ENCODE assay signal across 9 cellular contexts in genomic region chr11:59756845-59757244, GRCh38. TPM values are rescaled to one million over a fixed set of nuclear protein-coding genes. Genes with fewer than 3 reads are reported as not detected.
DNase-seq lines count a peak whose midpoint lies in the region; ATAC-seq and TF ChIP-seq lines count a peak whose summit lies in the region.
"Had no signal": no experiment of that assay in that cellular context is flagged by ENCODE, and none has a peak within 500 bp of the region (broad histone marks: within the 10 kb centered on the region; RNA-seq: fewer than 3 reads in every experiment).

No MANE protein-coding gene starts in this region.

- H3K9ac ChIP-seq in mesendoderm (ENCODE audit: low read length), result no peak overlapping the region

- peaks cover 33% of the 10 kb centered on the region for H3K79me1 ChIP-seq in mesendoderm (ENCODE audit: low read length)

- H3K23ac ChIP-seq in mesendoderm (ENCODE audit: low read length), result no peak overlapping the region

- peaks cover 5% of the 10 kb centered on the region for H3K4me1 ChIP-seq in mesendoderm (ENCODE audit: control insufficient read depth, low read depth, low read length)

- no peak overlapping the region for H3K4me2 ChIP-seq in mesendoderm (ENCODE audit: low read length)

- H2AK5ac ChIP-seq in mesendoderm (ENCODE audit: low read length), result no peak overlapping the region

- H3K27ac ChIP-seq in brain microvascular endothelial cell (peak overlapping the region; percentile 84), mesendoderm (ENCODE audit: low read depth, low read length) (no peak overlapping the region)

- in situ Hi-C loops in brain microvascular endothelial cell (cut with HindIII; ENCODE audit: low pct_ligation_motif_present, low sequenced_read_pairs), result no loop called here

- no peak overlapping the region for H4K8ac ChIP-seq in mesendoderm (ENCODE audit: low read depth, low read length)

- TF ChIP-seq CTCF in LNCaP clone FGC (IDR thresholded peaks at IDR 0.05; ENCODE audit: control insufficient read depth, extremely low read depth, insufficient read depth) (no peak), brain microvascular endothelial cell (IDR thresholded peaks at IDR 0.05; ENCODE audit: low read depth, low read length, missing control alignments) (no peak)

- H3K56ac ChIP-seq in mesendoderm (ENCODE audit: low read length), result peak overlapping the region; percentile 19

- H3K4me3 ChIP-seq in LNCaP clone FGC (ENCODE audit: low read depth, low read length) (peak overlapping the region; percentile 80), brain microvascular endothelial cell (ENCODE audit: low read depth, low read length) (peak overlapping the region; percentile 88), mesendoderm (ENCODE audit: low read length) (no peak overlapping the region)

- DNase-seq in GM03348 (ENCODE audit: low spot score) (peak; percentile 28), LNCaP clone FGC (ENCODE audit: low read depth) (peak; percentile 87), brain microvascular endothelial cell (peak; percentile 23), mesendoderm (peak; percentile 62), NCI-H146 treated with DMSO at 0.1 percent for 48 hours (lab: John Stamatoyannopoulos, UW; ENCODE audit: unreplicated experiment) (no peak), NCI-H2107 (lab: John Stamatoyannopoulos, UW) (no peak), amniotic stem cell (lab: John Stamatoyannopoulos, UW) (no peak)

- H3K36me3 ChIP-seq in brain microvascular endothelial cell (replicated peaks), result peaks cover 2% of the 10 kb centered on the region
- H3K36me3 ChIP-seq in mesendoderm (ENCODE audit: control insufficient read depth, insufficient read depth, low read length), result no peaks in the 10 kb centered on the region

- no peak overlapping the region for H3K18ac ChIP-seq in mesendoderm (ENCODE audit: low read length)

- no peak for ATAC-seq in GM21576 (IDR thresholded peaks at IDR 0.05; ENCODE audit: unreplicated experiment)

- no CpG with 5 or more reads among the region's 4 CpGs for WGBS in mesendoderm (ENCODE audit: extremely low coverage, insufficient coverage, low lambda C conversion rate)

- no peak overlapping the region for H4K5ac ChIP-seq in mesendoderm (ENCODE audit: low read length)

- H3K27me3 ChIP-seq in brain microvascular endothelial cell (replicated peaks), result no peaks in the 10 kb centered on the region
- H3K27me3 ChIP-seq in mesendoderm (ENCODE audit: insufficient read depth, low read length, poor library complexity), result no peaks in the 10 kb centered on the region

- no peak overlapping the region for H3K4ac ChIP-seq in mesendoderm (ENCODE audit: low read depth, low read length)

- no peak overlapping the region for H2BK15ac ChIP-seq in mesendoderm (replicated peaks; ENCODE audit: low read depth)

- H2BK120ac ChIP-seq in mesendoderm (ENCODE audit: low read depth, low read length), result no peak overlapping the region

- H2BK5ac ChIP-seq in mesendoderm (ENCODE audit: low read length), result no peak overlapping the region

- H3K79me2 ChIP-seq in mesendoderm (ENCODE audit: control insufficient read depth, insufficient read depth, low read length), result peaks cover 46% of the 10 kb centered on the region

RNA-seq across cellular contexts. Expression of gene STX3, which starts 1.7 kb away (rescaled TPM):
- polyA plus RNA-seq in mesendoderm (2013, experiment 1 of 2), result 36.8 TPM
- polyA plus RNA-seq in mesendoderm (2013, experiment 2 of 2), result 38.1 TPM

RNA-seq across cellular contexts. Expression of gene OR10V1, which starts 43.2 kb away (rescaled TPM):
- polyA plus RNA-seq in mesendoderm (2013, experiment 1 of 2), result not detected
- polyA plus RNA-seq in mesendoderm (2013, experiment 2 of 2), result not detected
- polyA plus RNA-seq: neural cell had no signal

RNA-seq across cellular contexts. Expression of gene MRPL16, which starts 53.7 kb away (rescaled TPM):
- 107 TPM for polyA plus RNA-seq in mesendoderm (2013, experiment 1 of 2)
- 107 TPM for polyA plus RNA-seq in mesendoderm (2013, experiment 2 of 2)

Comparison
In these comparisons a context has a peak if more than half of its experiments do, and no peak if none do; other contexts are left out.
1. DNase-seq: peak in GM03348 (single experiment), LNCaP clone FGC (single experiment), brain microvascular endothelial cell (single experiment) and mesendoderm (single experiment); none in NCI-H146 treated with DMSO at 0.1 percent for 48 hours (single experiment), NCI-H2107 (single experiment) and amniotic stem cell (single experiment).